Comparison of ENCODE assay signal across 24 cellular contexts in the genomic region with DNA sequence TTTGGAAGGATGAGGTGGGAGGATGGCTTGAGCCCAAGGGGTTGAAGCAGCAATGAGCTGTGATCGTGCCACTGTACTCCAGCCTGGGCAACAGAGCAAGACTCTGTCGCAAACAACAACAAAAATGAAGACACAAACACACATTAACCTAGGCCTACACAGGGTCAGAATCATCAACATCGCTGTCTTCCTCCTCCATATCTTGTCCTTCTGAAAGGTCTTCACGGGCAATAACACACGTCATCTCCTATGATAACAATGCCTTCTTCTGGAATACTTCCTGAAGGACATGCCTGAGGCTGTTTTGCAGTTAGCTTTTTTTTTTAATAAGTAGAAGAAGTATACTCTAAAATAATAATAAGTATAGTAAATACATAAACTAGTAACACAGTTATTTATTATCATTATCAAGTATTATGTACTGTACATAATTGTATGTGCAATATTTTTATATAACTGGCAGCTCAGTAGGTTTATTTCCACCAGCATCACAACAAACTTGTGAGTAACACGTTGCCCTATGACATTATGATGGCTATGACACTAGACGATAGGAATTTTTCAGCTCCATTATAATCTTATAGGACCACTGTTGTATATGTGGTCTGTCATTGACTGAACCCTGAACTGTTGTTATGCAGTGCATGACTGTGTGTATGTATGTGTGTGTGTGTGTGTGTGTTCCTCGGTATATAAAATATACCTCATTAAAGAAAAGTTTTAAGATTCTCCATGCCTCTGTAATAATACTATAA.
A peak's percentile ranks its signal among the peaks of the same experiment; 100 is the strongest.
DNase-seq lines count a peak whose midpoint lies in the region; ATAC-seq, FAIRE-seq and TF ChIP-seq lines count a peak whose summit lies in the region.
"Had no signal": no experiment of that assay in that cellular context is flagged by ENCODE, and none has a peak within 500 bp of the region (broad histone marks: within the 10 kb centered on the region; RNA-seq: fewer than 3 reads in every experiment).

No MANE protein-coding gene starts in this region.

- no peak overlapping the region for H3K4me2 ChIP-seq in HepG2 (ENCODE audit: low read depth, low read length)
- H3K4me2 ChIP-seq: PC-9 had no signal

- POLR2A ChIA-PET in HepG2 (lab: Yijun Ruan, JAX) = no interaction called here

- FAIRE-seq in HepG2 (lab: Jason Lieb, UNC) = no peak
- FAIRE-seq: A204.1 had no signal

- no peak for TF ChIP-seq POLR2A in HepG2 (IDR thresholded peaks at IDR 0.05; ENCODE audit: insufficient read depth in 1 of 2, low read depth in 2 of 2, low read length in 2 of 2)

- no peaks in the 10 kb centered on the region for H3K79me2 ChIP-seq in HepG2 (ENCODE audit: insufficient read depth, low read length)

- H3K9ac ChIP-seq in liver (ENCODE audit: low read depth in 1 of 2, low read length in 2 of 2) (no peak overlapping the region), HepG2 (ENCODE audit: insufficient read depth, low read depth, low read length) (no peak overlapping the region)

- no TSS peak for BruUV-seq in HepG2 (replicated peaks; lab: Mats Ljungman, UMichigan)

- WGBS in liver = 80% methylated on average over 8 of the region's 8 CpGs
- 56% methylated on average over 8 of the region's 8 CpGs for WGBS in HepG2 (ENCODE audit: low lambda C conversion rate)

- no peaks in the 10 kb centered on the region for H4K20me1 ChIP-seq in HepG2 (ENCODE audit: insufficient read depth, low read length)

- H3K4me1 ChIP-seq in liver (ENCODE audit: control insufficient read depth in 4 of 4, insufficient read depth in 4 of 4, low read length in 3 of 4) (peaks cover 0 to 7% (median 4%) of the 10 kb centered on the region in 4 donors), HepG2 (ENCODE audit: insufficient read depth, low read length) (no peaks in the 10 kb centered on the region), left ventricle myocardium inferior (no peaks in the 10 kb centered on the region)
- H3K4me1 ChIP-seq: Caco-2, SJCRH30, spleen, stomach, upper lobe of right lung had no signal

- in situ Hi-C loops in HepG2 (cut with HindIII; ENCODE audit: extremely low pct_ligation_motif_present, low pct_unique_long_range_greater_than_20kb) = no loop called here

- CTCF ChIA-PET in HepG2 (lab: Yijun Ruan, JAX; ENCODE audit: low intra/inter-chr PET ratio, low total read pairs) = no interaction called here

- H3K36me3 ChIP-seq in liver (ENCODE audit: control insufficient read depth in 4 of 4, insufficient read depth in 3 of 4, low read depth in 1 of 4, low read length in 3 of 4) (no peaks in the 10 kb centered on the region), HepG2 (replicated peaks in 1 of 2; ENCODE audit: control insufficient read depth in 1 of 2, insufficient read depth in 2 of 2, low read length in 2 of 2) (no peaks in the 10 kb centered on the region), left ventricle myocardium inferior (no peaks in the 10 kb centered on the region)
- H3K36me3 ChIP-seq: SJCRH30, spleen, stomach, upper lobe of right lung had no signal

- no peaks in the 10 kb centered on the region for H3K27me3 ChIP-seq in liver (ENCODE audit: control insufficient read depth in 4 of 4, insufficient read depth in 4 of 4, low read length in 3 of 4)
- no peaks in the 10 kb centered on the region for H3K27me3 ChIP-seq in HepG2 (ENCODE audit: control insufficient read depth in 1 of 2, insufficient read depth in 2 of 2, low read length in 2 of 2)
- H3K27me3 ChIP-seq in left ventricle myocardium inferior (ENCODE audit: low read depth) = no peaks in the 10 kb centered on the region
- H3K27me3 ChIP-seq: SJCRH30, spleen, stomach, upper lobe of right lung had no signal

- TF ChIP-seq RAD21 in liver (IDR thresholded peaks at IDR 0.05) = no peak
- no peak for TF ChIP-seq RAD21 in HepG2 (CRISPR knock-in tag; IDR thresholded peaks at IDR 0.05)

- TF ChIP-seq CTCF in liver (IDR thresholded peaks at IDR 0.05; ENCODE audit: low read depth, low read length, missing input control) (no peak), HepG2 (CRISPR knock-in tag; IDR thresholded peaks at IDR 0.05) (no peak), cardiac fibroblast (IDR thresholded peaks at IDR 0.05; ENCODE audit: low read depth, low read length) (no peak), left ventricle myocardium inferior (IDR thresholded peaks at IDR 0.05; ENCODE audit: borderline replicate concordance) (no peak)

- H3K4me3 ChIP-seq in liver (ENCODE audit: low read depth in 1 of 3, low read length in 3 of 3) (no peak overlapping the region), HepG2 (replicated peaks in 1 of 3; ENCODE audit: insufficient read depth in 1 of 3, low read depth in 2 of 3, low read length in 3 of 3) (no peak overlapping the region), cardiac fibroblast (replicated peaks in 1 of 2; ENCODE audit: low read depth in 2 of 2, low read length in 2 of 2) (no peak overlapping the region), left ventricle myocardium inferior (no peak overlapping the region)
- H3K4me3 ChIP-seq: PC-9, SJCRH30, spleen, stomach, upper lobe of right lung had no signal

- intact Hi-C loops in HepG2 (cut with micrococcal nuclease; ENCODE audit: unreplicated experiment) (no loop called here), left ventricle myocardium inferior (cut with micrococcal nuclease) (no loop called here)

- no peaks in the 10 kb centered on the region for H3K9me3 ChIP-seq in liver (ENCODE audit: control insufficient read depth in 4 of 4, low read length in 3 of 4)
- H3K9me3 ChIP-seq in HepG2 (ENCODE audit: low read length) = no peaks in the 10 kb centered on the region
- H3K9me3 ChIP-seq in left ventricle myocardium inferior (replicated peaks) = no peaks in the 10 kb centered on the region
- H3K9me3 ChIP-seq: Caco-2, SJCRH30, spleen, stomach, upper lobe of right lung had no signal

- H3K27ac ChIP-seq in liver (ENCODE audit: low read depth in 1 of 2, low read length in 2 of 2) (no peak overlapping the region), HepG2 (ENCODE audit: extremely low read length, insufficient read depth, low read length) (no peak overlapping the region), left ventricle myocardium inferior (replicated peaks) (no peak overlapping the region)
- H3K27ac ChIP-seq: SJCRH30, spleen, stomach, upper lobe of right lung had no signal

- no peak for DNase-seq in HepG2 (ENCODE audit: low spot score)
- DNase-seq in cardiac fibroblast (ENCODE audit: low read depth in 2 of 2) = peak; percentile 45 to 68
- peak; percentile 76 for DNase-seq in iris pigment epithelial cell (ENCODE audit: low read depth)
- DNase-seq in left ventricle myocardium inferior = no peak
- DNase-seq in NCI-H2029 (lab: John Stamatoyannopoulos, UW) = no peak
- DNase-seq in NCI-H2227 (lab: John Stamatoyannopoulos, UW; ENCODE audit: unreplicated experiment) = no peak
- DNase-seq: activated CD4-positive, alpha-beta T cell treated with anti-CD3 and anti-CD28 coated beads, Interleukin-2, amount 50 U/mL, for 1 hour; activated effector memory CD4-positive, alpha-beta T cell treated with Interleukin-2 at 50 U/mL for 16 hours; Caco-2; caudate nucleus; KBM-7; MV-4-11; NCI-H1694 treated with DMSO at 0.1 percent for 48 hours; NCI-H226; PC-9; SJCRH30; spleen; stimulated activated CD4-positive, alpha-beta T cell treated with anti-CD3 and anti-CD28 coated beads, Interleukin-4, amount 100 ng/mL, for 24 hours; stomach; upper lobe of right lung had no signal

- H2AFZ ChIP-seq in HepG2 (ENCODE audit: low read length) = no peak overlapping the region
- H2AFZ ChIP-seq: PC-9 had no signal

- TF ChIP-seq EP300 in HepG2 (IDR thresholded peaks at IDR 0.05; ENCODE audit: low read depth in 2 of 2, low read length in 2 of 2) (no peak), HepG2 (CRISPR knock-in tag; IDR thresholded peaks at IDR 0.05; ENCODE audit: borderline replicate concordance) (no peak)

- ATAC-seq in HepG2 (no peak), HG03280 (IDR thresholded peaks at IDR 0.05; ENCODE audit: unreplicated experiment) (no peak)
- ATAC-seq: esophagus mucosa, upper lobe of right lung had no signal

TF ChIP-seq in liver, 16 proteins besides CTCF, POLR2A, EP300 and RAD21 (continues in another document):
- TF ChIP-seq SP1 (IDR thresholded peaks at IDR 0.05) = no peak

TF ChIP-seq in HepG2, 621 proteins besides CTCF, POLR2A, EP300 and RAD21:
- TF ChIP-seq ZNF253 (CRISPR knock-in tag; IDR thresholded peaks at IDR 0.05; ENCODE audit: borderline replicate concordance) (no peak), ZNF441 (CRISPR knock-in tag; IDR thresholded peaks at IDR 0.05; ENCODE audit: borderline replicate concordance) (no peak), HOXA3 (CRISPR knock-in tag; IDR thresholded peaks at IDR 0.05) (no peak), ZFP41 (CRISPR knock-in tag; IDR thresholded peaks at IDR 0.05; ENCODE audit: borderline replicate concordance) (no peak), SMAD1 (CRISPR knock-in tag; IDR thresholded peaks at IDR 0.05; ENCODE audit: borderline replicate concordance, low read depth) (no peak), NBN (conservative IDR thresholded peaks at IDR 0.05) (no peak)
- TF ChIP-seq, protein P1, sequence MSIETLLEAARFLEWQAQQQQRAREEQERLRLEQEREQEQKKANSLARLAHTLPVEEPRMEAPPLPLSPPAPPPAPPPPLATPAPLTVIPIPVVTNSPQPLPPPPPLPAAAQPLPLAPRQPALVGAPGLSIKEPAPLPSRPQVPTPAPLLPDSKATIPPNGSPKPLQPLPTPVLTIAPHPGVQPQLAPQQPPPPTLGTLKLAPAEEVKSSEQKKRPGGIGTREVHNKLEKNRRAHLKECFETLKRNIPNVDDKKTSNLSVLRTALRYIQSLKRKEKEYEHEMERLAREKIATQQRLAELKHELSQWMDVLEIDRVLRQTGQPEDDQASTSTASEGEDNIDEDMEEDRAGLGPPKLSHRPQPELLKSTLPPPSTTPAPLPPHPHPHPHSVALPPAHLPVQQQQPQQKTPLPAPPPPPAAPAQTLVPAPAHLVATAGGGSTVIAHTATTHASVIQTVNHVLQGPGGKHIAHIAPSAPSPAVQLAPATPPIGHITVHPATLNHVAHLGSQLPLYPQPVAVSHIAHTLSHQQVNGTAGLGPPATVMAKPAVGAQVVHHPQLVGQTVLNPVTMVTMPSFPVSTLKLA (IDR thresholded peaks at IDR 0.05) = no peak
- TF ChIP-seq, protein P2, sequence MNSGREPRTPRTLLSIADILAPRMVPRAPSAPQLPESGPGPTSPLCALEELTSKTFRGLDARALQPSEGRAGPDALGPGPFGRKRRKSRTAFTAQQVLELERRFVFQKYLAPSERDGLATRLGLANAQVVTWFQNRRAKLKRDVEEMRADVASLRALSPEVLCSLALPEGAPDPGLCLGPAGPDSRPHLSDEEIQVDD (CRISPR knock-in tag; IDR thresholded peaks at IDR 0.05; ENCODE audit: borderline replicate concordance) = no peak

Comparison
In these comparisons a context has a peak if more than half of its experiments do, and no peak if none do; other contexts are left out.
1. DNase-seq: peak in cardiac fibroblast (2 of 2) and iris pigment epithelial cell (single experiment); none in HepG2 (single experiment), left ventricle myocardium inferior (single experiment), NCI-H2029 (single experiment) and NCI-H2227 (single experiment).